Comparison of ENCODE assay signal across 1 cellular context in genomic region chr16:70473446-70474319, GRCh38.
TF ChIP-seq lines count a peak whose summit lies in the region.

No MANE protein-coding gene starts in this region.

TF ChIP-seq in H1, 55 proteins besides CTCF, POLR2A, EP300 and RAD21:
- TF ChIP-seq KDM1A (IDR thresholded peaks at IDR 0.05; ENCODE audit: borderline replicate concordance, low read length) (no peak), CBX8 (IDR thresholded peaks at IDR 0.05; ENCODE audit: borderline replicate concordance, low read depth, low read length) (no peak), JUND (IDR thresholded peaks at IDR 0.05; ENCODE audit: low read length) (no peak), SAP30 (IDR thresholded peaks at IDR 0.05; ENCODE audit: insufficient read depth, insufficient replicate concordance, low read length) (no peak), CHD7 (IDR thresholded peaks at IDR 0.05; ENCODE audit: insufficient replicate concordance, low read length) (no peak), SP2 (IDR thresholded peaks at IDR 0.05; ENCODE audit: low read length) (no peak), BACH1 (IDR thresholded peaks at IDR 0.05; ENCODE audit: low read length) (no peak), SUZ12 (IDR thresholded peaks at IDR 0.05; ENCODE audit: low read length) (no peak), SP1 (IDR thresholded peaks at IDR 0.05; ENCODE audit: low read depth, low read length) (no peak), E2F6 (IDR thresholded peaks at IDR 0.05) (no peak), SP4 (IDR thresholded peaks at IDR 0.05; ENCODE audit: low read length) (no peak), NANOG (IDR thresholded peaks at IDR 0.05; ENCODE audit: insufficient read depth, low read depth, low read length, poor library complexity, severe bottlenecking) (no peak), BRCA1 (IDR thresholded peaks at IDR 0.05; ENCODE audit: low read depth, low read length) (no peak), ZNF274 (IDR thresholded peaks at IDR 0.05; ENCODE audit: borderline replicate concordance, extremely low read depth, low read length) (no peak), ATF3 (IDR thresholded peaks at IDR 0.05; ENCODE audit: insufficient read depth, low read depth, low read length) (no peak), CEBPB (IDR thresholded peaks at IDR 0.05; ENCODE audit: low read depth, low read length) (no peak), TAF7 (optimal IDR thresholded peaks at IDR 0.05; ENCODE audit: borderline replicate concordance, low read depth, low read length) (no peak), YY1 (IDR thresholded peaks at IDR 0.05; ENCODE audit: low read depth, low read length) (no peak)
TF ChIP-seq in H1: peak in this region for 0.
